Comparison of ENCODE assay signal across 1 cellular context in the genomic region with DNA sequence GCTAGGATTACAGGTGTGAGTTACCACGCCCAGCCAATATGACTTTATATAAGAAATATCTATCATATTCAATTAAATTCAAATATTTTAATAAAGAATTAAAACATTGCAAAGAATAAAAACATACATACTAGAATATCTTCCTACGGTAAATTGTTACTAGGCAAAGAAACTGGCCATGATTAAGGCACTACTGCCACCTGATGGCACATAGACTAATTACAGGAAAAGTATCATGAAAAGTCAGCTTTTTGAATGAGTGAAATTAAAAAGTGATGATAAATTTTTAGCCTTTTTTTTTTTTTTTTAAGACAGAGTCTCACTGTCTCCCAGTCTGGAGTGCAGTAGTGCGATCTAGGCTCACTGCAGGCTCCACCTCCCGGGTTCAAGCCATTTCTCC.
A peak's percentile ranks its signal among the peaks of the same experiment; 100 is the strongest.
TF ChIP-seq lines count a peak whose summit lies in the region.

No MANE protein-coding gene starts in this region.

TF ChIP-seq in H1, 55 proteins besides CTCF, POLR2A, EP300 and RAD21:
- no peak for TF ChIP-seq SUZ12 (IDR thresholded peaks at IDR 0.05; ENCODE audit: low read length)
- TF ChIP-seq POLR2AphosphoS5 (IDR thresholded peaks at IDR 0.05; ENCODE audit: low read depth, low read length) = no peak
- TF ChIP-seq RFX5 (IDR thresholded peaks at IDR 0.05; ENCODE audit: borderline replicate concordance, low read depth, low read length) = peak; percentile 65
